In the genomic region with DNA sequence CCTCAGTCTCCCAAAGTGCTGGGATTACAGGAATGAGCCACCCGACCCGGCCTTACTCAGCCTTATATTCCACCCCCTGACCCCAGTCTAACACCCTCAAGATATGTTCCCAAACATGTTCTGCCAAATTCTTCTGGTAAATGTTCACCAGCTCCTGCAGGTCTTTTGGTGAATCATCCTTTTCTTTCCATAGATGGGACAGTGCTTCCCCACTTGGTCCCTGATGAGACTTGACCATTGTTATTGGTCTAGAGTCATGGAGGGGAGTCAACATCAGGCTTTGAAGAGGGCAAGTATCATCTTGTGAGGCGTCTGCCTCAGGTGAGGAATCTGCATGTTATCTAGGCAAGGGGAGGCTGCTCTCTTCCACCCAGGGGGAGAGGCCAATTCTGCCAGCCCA, we compare ENCODE assay signal across 20 cellular contexts. TPM values are rescaled to one million over a fixed set of nuclear protein-coding genes. Genes with fewer than 3 reads are reported as not detected.
DNase-seq lines count a peak whose midpoint lies in the region; ATAC-seq, FAIRE-seq and TF ChIP-seq lines count a peak whose summit lies in the region.
"Had no signal": no experiment of that assay in that cellular context is flagged by ENCODE, and none has a peak within 500 bp of the region (broad histone marks: within the 10 kb centered on the region; RNA-seq: fewer than 3 reads in every experiment).

No MANE protein-coding gene starts in this region.

- POLR2A ChIA-PET in MCF 10A (lab: Yijun Ruan, JAX), result interaction anchor here (0.7 to 1.7 kb wide), 3 partner anchors 26 to 81 kb away, joined by 3 to 4 read pairs (median 4); no protein-coding TSS in a partner anchor

- H3K4me1 Mint-ChIP-seq in MCF 10A (ENCODE audit: insufficient read depth, unreplicated experiment), result peaks cover 11% of the 10 kb centered on the region
- H3K4me1 Mint-ChIP-seq: CD8-positive, alpha-beta memory T cell had no signal

- intact Hi-C loops in MCF 10A (cut with micrococcal nuclease), result no loop called here
- intact Hi-C loops in breast epithelium (cut with DNase I; ENCODE audit: low total_unique reads), result loop anchor here (10.0 kb wide), 1 partner anchor 893 kb away; no protein-coding TSS in a partner anchor

- H3K4me1 ChIP-seq in breast epithelium (no peaks in the 10 kb centered on the region), foreskin keratinocyte (no peaks in the 10 kb centered on the region)
- H3K4me1 ChIP-seq: BLaER1, Caco-2 had no signal

- H3K27ac Mint-ChIP-seq in MCF 10A (ENCODE audit: low read depth, unreplicated experiment), result no peak overlapping the region
- H3K27ac Mint-ChIP-seq: CD8-positive, alpha-beta memory T cell; HFFc6 had no signal

- no peaks in the 10 kb centered on the region for H3K9me3 ChIP-seq in breast epithelium
- H3K9me3 ChIP-seq: BLaER1, Caco-2 had no signal

- no peak overlapping the region for H3K27ac ChIP-seq in breast epithelium
- no peak overlapping the region for H3K27ac ChIP-seq in foreskin keratinocyte
- H3K27ac ChIP-seq: BLaER1 had no signal

- H3K27me3 ChIP-seq in breast epithelium, result no peaks in the 10 kb centered on the region
- no peaks in the 10 kb centered on the region for H3K27me3 ChIP-seq in bronchial epithelial cell (ENCODE audit: control insufficient read depth, insufficient read depth, low read length)
- H3K27me3 ChIP-seq in foreskin keratinocyte, result peaks cover 5% of the 10 kb centered on the region
- H3K27me3 ChIP-seq: BLaER1 had no signal

- CTCF ChIA-PET in MCF 10A (lab: Yijun Ruan, JAX), result no interaction called here

- H3K27me3 Mint-ChIP-seq in MCF 10A (ENCODE audit: insufficient read depth, unreplicated experiment), result peaks cover 20% of the 10 kb centered on the region

- TF ChIP-seq CTCF in MCF 10A (IDR thresholded peaks at IDR 0.05; ENCODE audit: unreplicated experiment) (no peak), breast epithelium (IDR thresholded peaks at IDR 0.05) (no peak), bronchial epithelial cell (IDR thresholded peaks at IDR 0.05; ENCODE audit: insufficient read depth, low read length, severe bottlenecking) (no peak), foreskin keratinocyte (conservative IDR thresholded peaks at IDR 0.05) (no peak)

- peak; percentile 95 for FAIRE-seq in bronchial epithelial cell (lab: Jason Lieb, UNC)
- FAIRE-seq: GM12892, HepG2, HTR-8/SVneo had no signal

- H3K36me3 ChIP-seq in breast epithelium (no peaks in the 10 kb centered on the region), bronchial epithelial cell (ENCODE audit: control insufficient read depth, insufficient read depth, low read length) (no peaks in the 10 kb centered on the region)
- H3K36me3 ChIP-seq: BLaER1 had no signal

- peaks cover 5% of the 10 kb centered on the region for H3K36me3 Mint-ChIP-seq in MCF 10A (ENCODE audit: insufficient read depth, unreplicated experiment)
- H3K36me3 Mint-ChIP-seq: CD8-positive, alpha-beta memory T cell had no signal

- ATAC-seq in foreskin keratinocyte (peak; percentile 63), HG03432 (IDR thresholded peaks at IDR 0.05; ENCODE audit: unreplicated experiment) (no peak)
- ATAC-seq: HepG2 had no signal

- BruUV-seq in MCF 10A (replicated peaks; lab: Mats Ljungman, UMichigan), result no TSS peak

- TF ChIP-seq POLR2A in breast epithelium (IDR thresholded peaks at IDR 0.05), result no peak

- no peaks in the 10 kb centered on the region for H3K9me3 Mint-ChIP-seq in MCF 10A (ENCODE audit: unreplicated experiment)
- H3K9me3 Mint-ChIP-seq: CD8-positive, alpha-beta memory T cell; HFFc6 had no signal

- no peak overlapping the region for H3K4me3 ChIP-seq in breast epithelium
- no peak overlapping the region for H3K4me3 ChIP-seq in bronchial epithelial cell (ENCODE audit: low read depth, low read length)
- H3K4me3 ChIP-seq: BLaER1 had no signal

- DNase-seq in MCF 10A (ENCODE audit: unreplicated experiment) (peak; percentile 71), breast epithelium (ENCODE audit: low spot score in 2 of 2) (no peak), bronchial epithelial cell (ENCODE audit: low read depth) (peak; percentile 87), foreskin keratinocyte (peak; percentile 90 to 93), HuH-7.5 (ENCODE audit: low spot score) (no peak), midbrain (lab: John Stamatoyannopoulos, UW) (no peak)
- DNase-seq: 8988T; AML-193; Caco-2; CD8-positive, alpha-beta memory T cell; DND-41; GDM1; HCEC 1CT; HFFc6 had no signal

- no peak overlapping the region for H3K4me3 Mint-ChIP-seq in MCF 10A (ENCODE audit: unreplicated experiment)
- H3K4me3 Mint-ChIP-seq: CD8-positive, alpha-beta memory T cell; HFFc6 had no signal

RNA-seq across cellular contexts. Expression of gene RUNDC3A, which starts 10.4 kb away (rescaled TPM):
- total RNA-seq in MCF 10A (2022) (0.28 and 1.0 TPM in 2 replicates), breast epithelium (1 to 10 TPM in 1 of 3 donors, under 1 TPM in 1, not detected in 1; 0.48 to 1.6 TPM), bronchial epithelial cell (0.26 and 3.1 TPM in 2 replicates), foreskin keratinocyte (0.14 and 0.18 TPM in 2 replicates)
- 0.26 and 0.52 TPM in 2 replicates for polyA plus RNA-seq in foreskin keratinocyte
- total RNA-seq: CD8-positive, alpha-beta memory T cell; H4; HepG2 had no signal
- polyA plus RNA-seq: CD8-positive, alpha-beta memory T cell had no signal

RNA-seq across cellular contexts. Expression of gene SLC25A39, which starts 26.6 kb away (rescaled TPM):
- total RNA-seq in MCF 10A (2022), result 157 and 169 TPM in 2 replicates
- 10 to 100 TPM; 53.1 to 88.2 (median 64.2) TPM for total RNA-seq in breast epithelium
- 83.7 and 113 TPM in 2 replicates for total RNA-seq in bronchial epithelial cell
- 171 and 183 TPM in 2 replicates for total RNA-seq in foreskin keratinocyte
- polyA plus RNA-seq in foreskin keratinocyte, result 249 and 257 TPM in 2 replicates

RNA-seq across cellular contexts. Expression of gene SLC4A1, which starts 30.0 kb away (rescaled TPM):
- not detected in 2 replicates for total RNA-seq in MCF 10A (2022)
- under 1 TPM in 1 of 3 donors, not detected in 2; 0.33 TPM for total RNA-seq in breast epithelium
- not detected in 2 replicates for total RNA-seq in bronchial epithelial cell
- not detected in 2 replicates for total RNA-seq in foreskin keratinocyte
- polyA plus RNA-seq in foreskin keratinocyte, result not detected in 2 replicates
- total RNA-seq: Caco-2; CD8-positive, alpha-beta memory T cell; H4; HepG2; HFFc6 had no signal
- polyA plus RNA-seq: CD8-positive, alpha-beta memory T cell; HepG2 had no signal

RNA-seq across cellular contexts. Expression of gene GRN, which starts 47.1 kb away (rescaled TPM):
- total RNA-seq in MCF 10A (2022), result 143 and 144 TPM in 2 replicates
- 100 to 1,000 TPM; 166 to 372 (median 252) TPM for total RNA-seq in breast epithelium
- 200 and 513 TPM in 2 replicates for total RNA-seq in bronchial epithelial cell
- total RNA-seq in foreskin keratinocyte, result 272 and 283 TPM in 2 replicates
- polyA plus RNA-seq in foreskin keratinocyte, result 290 and 301 TPM in 2 replicates

Comparison
In these comparisons a context has a peak if more than half of its experiments do, and no peak if none do; other contexts are left out.
1. DNase-seq: peak in MCF 10A (single experiment), bronchial epithelial cell (single experiment) and foreskin keratinocyte (2 of 2); none in breast epithelium (0 of 2), HuH-7.5 (single experiment) and midbrain (single experiment).